In the genomic region with DNA sequence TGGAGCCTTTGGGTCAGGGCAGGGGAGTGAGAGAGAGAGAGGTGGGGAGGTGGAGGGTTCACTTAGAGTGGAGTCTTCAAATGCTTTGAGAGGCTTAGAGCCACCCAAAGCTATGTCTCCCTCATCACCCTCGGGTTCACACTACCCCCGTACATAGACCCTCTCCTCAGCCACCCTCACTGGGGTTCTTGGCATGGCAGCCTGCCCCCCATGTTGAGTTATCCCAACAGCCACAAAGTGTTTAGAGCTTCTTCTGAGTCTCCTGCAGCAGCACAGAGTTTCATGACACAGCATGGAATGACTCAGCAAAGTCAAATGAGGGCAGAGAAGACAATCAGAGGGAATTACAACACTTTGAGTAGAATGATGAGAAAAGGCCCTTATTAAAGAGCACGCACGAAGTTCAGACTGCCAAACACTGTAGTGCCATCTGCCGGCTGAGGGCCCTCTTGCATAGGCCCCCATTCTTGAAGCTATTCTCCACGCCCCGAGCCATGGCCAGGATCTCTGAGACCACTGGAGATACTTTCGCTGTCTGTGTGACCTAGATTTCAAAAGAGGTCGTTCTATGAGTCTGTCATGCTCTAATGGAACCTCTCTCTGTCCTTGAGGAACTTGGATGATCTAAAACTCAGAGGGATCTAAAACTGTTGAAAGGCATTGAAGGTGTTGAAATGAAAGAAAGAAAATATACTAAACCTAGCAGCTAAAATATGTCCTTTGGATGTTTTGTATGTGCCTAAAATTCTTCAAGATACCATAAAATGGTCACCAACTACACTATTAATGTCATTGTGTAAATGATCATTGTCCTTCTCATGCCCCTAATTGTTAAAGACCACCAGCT, we compare ENCODE assay signal across 8 cellular contexts.
DNase-seq lines count a peak whose midpoint lies in the region; ATAC-seq, FAIRE-seq and TF ChIP-seq lines count a peak whose summit lies in the region.

No MANE protein-coding gene starts in this region.

- FAIRE-seq in K562 (lab: Jason Lieb, UNC): peak; percentile 88

- TF ChIP-seq EP300 in K562 (IDR thresholded peaks at IDR 0.05; ENCODE audit: low read length): peak; percentile 48; the same call in 1 of the 2 replicates

- H3K4me3 ChIP-seq in K562: no peak overlapping the region
- H3K4me3 ChIP-seq in smooth muscle cell: no peak overlapping the region

- H2AFZ ChIP-seq in K562 (ENCODE audit: low read depth, low read length) (peak overlapping the region; percentile 89), smooth muscle cell (ENCODE audit: low read depth) (no peak overlapping the region)

- BruUV-seq in K562 (replicated peaks; lab: Mats Ljungman, UMichigan): no TSS peak

- ATAC-seq in T-helper 17 cell (peak; percentile 84), K562 (peak; percentile 97), GM19467 (IDR thresholded peaks at IDR 0.05; ENCODE audit: unreplicated experiment) (no peak)

- H3K4me3 Mint-ChIP-seq in T-helper 17 cell: no peak overlapping the region

- H3K9me1 ChIP-seq in K562 (ENCODE audit: control insufficient read depth, insufficient read depth, low read length): no peaks in the 10 kb centered on the region

- H3K9me3 ChIP-seq in T-helper 17 cell (ENCODE audit: control insufficient read depth, low read length, poor library complexity, severe bottlenecking) (no peaks in the 10 kb centered on the region), K562 (replicated peaks; ENCODE audit: control insufficient read depth, insufficient read depth, low read depth, low read length) (no peaks in the 10 kb centered on the region), smooth muscle cell (replicated peaks; ENCODE audit: low read depth) (no peaks in the 10 kb centered on the region)

- TF ChIP-seq CTCF in K562 (IDR thresholded peaks at IDR 0.05 in 2 of 3, conservative IDR thresholded peaks at IDR 0.05 in 1 of 3; ENCODE audit: insufficient read depth in 2 of 3, low read depth in 1 of 3, low read length in 3 of 3) (peak; percentile 67 to 78 (median 76)), smooth muscle cell (IDR thresholded peaks at IDR 0.05; ENCODE audit: borderline replicate concordance, insufficient read depth, poor library complexity, severe bottlenecking) (peak; percentile 77)

- in situ Hi-C loops in K562 (cut with MboI): no loop called here

- no peaks in the 10 kb centered on the region for H3K36me3 Mint-ChIP-seq in T-helper 17 cell (ENCODE audit: low read depth)

- H3K79me2 ChIP-seq in K562 (ENCODE audit: control insufficient read depth, insufficient read depth, low read length): no peaks in the 10 kb centered on the region
- no peaks in the 10 kb centered on the region for H3K79me2 ChIP-seq in smooth muscle cell (ENCODE audit: low read depth)

- H3K4me1 ChIP-seq in K562 (replicated peaks in 1 of 2; ENCODE audit: control insufficient read depth in 2 of 2, insufficient read depth in 2 of 2, low read length in 2 of 2): peaks cover 0 to 17% of the 10 kb centered on the region in 2 experiments; a peak in 3 of 5 replicates
- H3K4me1 ChIP-seq in smooth muscle cell (ENCODE audit: low read depth): peaks cover 6% of the 10 kb centered on the region

- peak overlapping the region; percentile 46 for H3K4me2 ChIP-seq in K562 (ENCODE audit: insufficient read depth, low read length)
- H3K4me2 ChIP-seq in smooth muscle cell: no peak overlapping the region

- DNase-seq in ELF-1 (ENCODE audit: low read depth, low spot score) (peak; percentile 73), HEK293T (ENCODE audit: extremely low spot score) (peak; percentile 61), NCI-H1436 treated with DMSO at 0.1 percent for 48 hours (lab: John Stamatoyannopoulos, UW) (peak; percentile 50), T-helper 17 cell (peak in 1 of 3 donors; percentile 22), K562 (ENCODE audit: extremely low read depth in 1 of 4, low spot score in 3 of 4) (peak; percentile 40 to 68 (median 52)), iPS DF 19.7 (ENCODE audit: low read depth, low spot score) (peak; percentile 12), smooth muscle cell (lab: John Stamatoyannopoulos, UW; ENCODE audit: unreplicated experiment) (peak; percentile 23)

- H3K27ac Mint-ChIP-seq in T-helper 17 cell: no peak overlapping the region

- TF ChIP-seq POLR2A in K562 (conservative IDR thresholded peaks at IDR 0.05): no peak

- intact Hi-C loops in K562 (cut with micrococcal nuclease): loop anchor here (1.0 to 10.0 kb wide), 4 partner anchors 125 to 902 kb away; no protein-coding TSS in a partner anchor

- H3K27ac ChIP-seq in K562 (ENCODE audit: extremely low read depth, low read depth, low read length): no peak overlapping the region; the same call in 2 of the 3 replicates
- H3K27ac ChIP-seq in smooth muscle cell (ENCODE audit: low read depth): no peak overlapping the region

- H3K9ac ChIP-seq in K562 (ENCODE audit: insufficient read depth in 1 of 2, low read depth in 2 of 2, low read length in 2 of 2) (no peak overlapping the region), smooth muscle cell (ENCODE audit: low read depth) (no peak overlapping the region)

- TF ChIP-seq RAD21 in K562 (CRISPR knock-in tag; conservative IDR thresholded peaks at IDR 0.05 in 1 of 2, IDR thresholded peaks at IDR 0.05 in 1 of 2): peak; percentile 58 to 84

- no peaks in the 10 kb centered on the region for H3F3A ChIP-seq in smooth muscle cell (ENCODE audit: low read depth)

- CTCF ChIA-PET in HEK293T (lab: Yijun Ruan, JAX) (interaction anchor here (0.5 to 2.4 kb wide), 12 partner anchors 12 to 894 kb away, joined by 3 to 13 read pairs (median 3); no protein-coding TSS in a partner anchor), K562 (lab: Yijun Ruan, JAX; ENCODE audit: low intra/inter-chr PET ratio) (no interaction called here)

- POLR2A ChIA-PET in HEK293T (lab: Yijun Ruan, JAX): no interaction called here
- POLR2A ChIA-PET in K562 (lab: Yijun Ruan, JAX): interaction anchor here (0.6 to 2.0 kb wide), 5 partner anchors 14 to 1007 kb away, joined by 3 to 5 read pairs (median 3); no protein-coding TSS in a partner anchor

- H4K20me1 ChIP-seq in K562 (replicated peaks; ENCODE audit: control insufficient read depth, insufficient read depth, low read length) (no peaks in the 10 kb centered on the region), smooth muscle cell (ENCODE audit: low read depth) (no peaks in the 10 kb centered on the region)

- H3K27me3 ChIP-seq in K562 (ENCODE audit: control insufficient read depth in 2 of 2, insufficient read depth in 2 of 2, low read length in 2 of 2) (no peaks in the 10 kb centered on the region), smooth muscle cell (ENCODE audit: low read depth) (no peaks in the 10 kb centered on the region)

- no peaks in the 10 kb centered on the region for H3K36me3 ChIP-seq in K562 (ENCODE audit: control insufficient read depth, insufficient read depth, low read length)
- H3K36me3 ChIP-seq in smooth muscle cell (ENCODE audit: low read depth): no peaks in the 10 kb centered on the region

- no peaks in the 10 kb centered on the region for H3K27me3 Mint-ChIP-seq in T-helper 17 cell

- 0% methylated on average over 6 of the region's 9 CpGs for WGBS in K562 (ENCODE audit: insufficient coverage, low coverage, missing lambda C conversion rate)
- 43% methylated on average over 9 of the region's 9 CpGs for WGBS in smooth muscle cell (ENCODE audit: low lambda C conversion rate)

- peaks cover 4% of the 10 kb centered on the region for H3K4me1 Mint-ChIP-seq in T-helper 17 cell

TF ChIP-seq in HEK293T, 16 proteins besides CTCF, POLR2A, EP300 and RAD21 (continues in another document):
- TF ChIP-seq NFRKB (IDR thresholded peaks at IDR 0.05) (no peak), LEF1 (IDR thresholded peaks at IDR 0.05; ENCODE audit: borderline replicate concordance) (no peak), BHLHE40 (IDR thresholded peaks at IDR 0.05; ENCODE audit: borderline replicate concordance) (no peak), FOXM1 (IDR thresholded peaks at IDR 0.05; ENCODE audit: borderline replicate concordance) (no peak), ZNF384 (IDR thresholded peaks at IDR 0.05) (no peak), SP1 (IDR thresholded peaks at IDR 0.05) (no peak), TARDBP (IDR thresholded peaks at IDR 0.05) (no peak), L3MBTL2 (conservative IDR thresholded peaks at IDR 0.05) (no peak), FOXA1 (IDR thresholded peaks at IDR 0.05) (no peak), ARNT (IDR thresholded peaks at IDR 0.05) (no peak), ELF4 (IDR thresholded peaks at IDR 0.05) (no peak), SUZ12 (IDR thresholded peaks at IDR 0.05) (no peak), FOXK2 (IDR thresholded peaks at IDR 0.05) (no peak), CTBP1 (IDR thresholded peaks at IDR 0.05; ENCODE audit: borderline replicate concordance) (no peak)

TF ChIP-seq in K562, 482 proteins besides CTCF, POLR2A, EP300 and RAD21 (continues in another document):
- TF ChIP-seq, protein P1, sequence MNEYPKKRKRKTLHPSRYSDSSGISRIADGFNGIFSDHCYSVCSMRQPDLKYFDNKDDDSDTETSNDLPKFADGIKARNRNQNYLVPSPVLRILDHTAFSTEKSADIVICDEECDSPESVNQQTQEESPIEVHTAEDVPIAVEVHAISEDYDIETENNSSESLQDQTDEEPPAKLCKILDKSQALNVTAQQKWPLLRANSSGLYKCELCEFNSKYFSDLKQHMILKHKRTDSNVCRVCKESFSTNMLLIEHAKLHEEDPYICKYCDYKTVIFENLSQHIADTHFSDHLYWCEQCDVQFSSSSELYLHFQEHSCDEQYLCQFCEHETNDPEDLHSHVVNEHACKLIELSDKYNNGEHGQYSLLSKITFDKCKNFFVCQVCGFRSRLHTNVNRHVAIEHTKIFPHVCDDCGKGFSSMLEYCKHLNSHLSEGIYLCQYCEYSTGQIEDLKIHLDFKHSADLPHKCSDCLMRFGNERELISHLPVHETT (CRISPR knock-in tag; conservative IDR thresholded peaks at IDR 0.05 in 1 of 2, IDR thresholded peaks at IDR 0.05 in 1 of 2): 0 out of 4 replicates have a peak, but pooled peaks of 1 of the 2 experiments have one; percentile 53
- TF ChIP-seq TEAD2 (tag; IDR thresholded peaks at IDR 0.05) (peak; percentile 50; the same call in 1 of the 2 replicates), NEUROD1 (IDR thresholded peaks at IDR 0.05; ENCODE audit: borderline replicate concordance, low read depth, low read length, partially characterized antibody) (peak; percentile 26), SMARCA4 (IDR thresholded peaks at IDR 0.05) (peak; percentile 44; the same call in 1 of the 2 replicates), CBX3 (IDR thresholded peaks at IDR 0.05; ENCODE audit: borderline replicate concordance in 1 of 2, low read length in 2 of 2) (no peak), CXXC5 (CRISPR knock-in tag; IDR thresholded peaks at IDR 0.05) (0 out of 2 replicates have a peak, but pooled peaks have one; percentile 9)
